1 cellular context compared by ENCODE assay signal in genomic region chr11:114040706-114041211, GRCh38.
TF ChIP-seq lines count a peak whose summit lies in the region.

No MANE protein-coding gene starts in this region.

TF ChIP-seq in IMR-90, 13 proteins besides CTCF, POLR2A, EP300 and RAD21 (continued from another document):
- TF ChIP-seq ELK1 (IDR thresholded peaks at IDR 0.05; ENCODE audit: borderline replicate concordance, low read depth, low read length) (no peak), NFE2L2 (IDR thresholded peaks at IDR 0.05; ENCODE audit: low read depth, low read length) (no peak)
TF ChIP-seq in IMR-90: peak in this region for 0.
